Comparison of ENCODE assay signal across 31 cellular contexts in the genomic region with DNA sequence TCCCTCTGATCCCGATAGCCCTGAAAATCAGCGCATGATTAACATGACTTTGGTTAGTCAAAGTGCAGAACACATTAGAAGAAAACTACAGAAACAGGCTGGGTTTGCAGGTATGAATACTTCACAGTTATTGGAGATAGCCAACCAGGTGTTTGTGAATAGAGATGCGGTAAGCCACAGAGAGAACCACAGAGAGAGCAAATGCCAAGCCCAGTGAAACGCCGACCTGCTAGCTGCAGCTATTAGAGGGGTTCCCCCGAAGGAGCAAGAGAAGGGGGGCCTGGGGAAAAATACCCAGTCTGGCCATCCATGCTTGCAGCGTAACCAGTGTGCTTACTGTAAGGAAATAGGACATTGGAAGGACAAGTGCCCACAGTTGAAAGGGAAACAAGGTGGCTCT.
"Had no signal": no experiment of that assay in that cellular context is flagged by ENCODE, and none has a peak within 500 bp of the region (broad histone marks: within the 10 kb centered on the region; RNA-seq: fewer than 3 reads in every experiment).

No MANE protein-coding gene starts in this region.

- H3K27ac ChIP-seq: adrenal gland, ascending aorta, body of pancreas, brain microvascular endothelial cell, breast epithelium, cardiac muscle cell had no signal

- H3K4me1 ChIP-seq: adrenal gland, ascending aorta, body of pancreas, breast epithelium had no signal

- H3K27me3 ChIP-seq: adrenal gland, ascending aorta, body of pancreas, brain microvascular endothelial cell, breast epithelium, cardiac muscle cell had no signal

- H3K9me3 ChIP-seq: adrenal gland, ascending aorta, body of pancreas had no signal

- H3K36me3 ChIP-seq: adrenal gland, ascending aorta, brain microvascular endothelial cell, breast epithelium, cardiac muscle cell had no signal

- DNase-seq: activated effector memory CD4-positive, alpha-beta T cell treated with anti-CD3 and anti-CD28 coated beads, Interleukin-2, amount 50 U/mL, for 16 hours; activated effector memory CD4-positive, alpha-beta T cell treated with Interleukin-2 at 50 U/mL for 16 hours; activated gamma-delta T cell; activated gamma-delta T cell treated with Interleukin-2 at 50 U/mL for 16 hours; activated naive CD4-positive, alpha-beta T cell; activated naive CD4-positive, alpha-beta T cell treated with anti-CD3 and anti-CD28 coated beads for 36 hours; activated naive CD4-positive, alpha-beta T cell treated with anti-CD3 and anti-CD28 coated beads, Interleukin-2, amount 10 ng/mL, durations not matched to agents 7 days and 5 days; activated naive CD4-positive, alpha-beta T cell treated with anti-CD3 and anti-CD28 coated beads, Interleukin-2, amount 50 U/mL, for 16 hours; activated naive CD4-positive, alpha-beta T cell treated with Interleukin-2 at 50 U/mL for 16 hours; activated naive CD8-positive, alpha-beta T cell treated with anti-CD3 and anti-CD28 coated beads for 36 hours; activated naive CD8-positive, alpha-beta T cell treated with anti-CD3 and anti-CD28 coated beads, Interleukin-2, amount 10 ng/mL, durations not matched to agents 7 days and 5 days; activated naive CD8-positive, alpha-beta T cell treated with anti-CD3 and anti-CD28 coated beads, Interleukin-2, amount 50 U/mL, for 24 hours; activated T-cell treated with anti-CD3 and anti-CD28 coated beads, Interleukin-2, amount 50 U/mL, for 24 hours; activated T-cell treated with anti-CD3 and anti-CD28 coated beads, Interleukin-2, amount 50 U/mL, for 4 hours; activated T-cell treated with anti-CD3 and anti-CD28 coated beads, Interleukin-2, amount 50 U/mL, for 48 hours; activated T-cell treated with anti-CD3 and anti-CD28 coated beads, Interleukin-2, amount 50 U/mL, for 72 hours; adrenal gland; amniotic stem cell; amygdala; anterior cingulate cortex; aorta; body of pancreas; brain microvascular endothelial cell; caudate nucleus; central memory CD4-positive, alpha-beta T cell; cerebellar nuclear complex had no signal

- H3K4me3 ChIP-seq: adrenal gland, ascending aorta, body of pancreas, breast epithelium, cardiac muscle cell had no signal

- ATAC-seq: activated naive CD4-positive, alpha-beta T cell treated with anti-CD3 and anti-CD28 coated beads, Interleukin-2, amount 50 U/mL, for 72 hours; activated naive CD8-positive, alpha-beta T cell treated with anti-CD3 and anti-CD28 coated beads, Interleukin-2, amount 50 U/mL, for 24 hours; activated T-cell treated with anti-CD3 and anti-CD28 coated beads, Interleukin-2, amount 50 U/mL, for 4 hours; activated T-cell treated with anti-CD3 and anti-CD28 coated beads, Interleukin-2, amount 50 U/mL, for 72 hours; activated T-helper 17 cell treated with anti-CD3 and anti-CD28 coated beads, Interleukin-2, amount 50 U/mL, for 72 hours; body of pancreas had no signal
